8 cellular contexts compared by ENCODE assay signal in the genomic region with DNA sequence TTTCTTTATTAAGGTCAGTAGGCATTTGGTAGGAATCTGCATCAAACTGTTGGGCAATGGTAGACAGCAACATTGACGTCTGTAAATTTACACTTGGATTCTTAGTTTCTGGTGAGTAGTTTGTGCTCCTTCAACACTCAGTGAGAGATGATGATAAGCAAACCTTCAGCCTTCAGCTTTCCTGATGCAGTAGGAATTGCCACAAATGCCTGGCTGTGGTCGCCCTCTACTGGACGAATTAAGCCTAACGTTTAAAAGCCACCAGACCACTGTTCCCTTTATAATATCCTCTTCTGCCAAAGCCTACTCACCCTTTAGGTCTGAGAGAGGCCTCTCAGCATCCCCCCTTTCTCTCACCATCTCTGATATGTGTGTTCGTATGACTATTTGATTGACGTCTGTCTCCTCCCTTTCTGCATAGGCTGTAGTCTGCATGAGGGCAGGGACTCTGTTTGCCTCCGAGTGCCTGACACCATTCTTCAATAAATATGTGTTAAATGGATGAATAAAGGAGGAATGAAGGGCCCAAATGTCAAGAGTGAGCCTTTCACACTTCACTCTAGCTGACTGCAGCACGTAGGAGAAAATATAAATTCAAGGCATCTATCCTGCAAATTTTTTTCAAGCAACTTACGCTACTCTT. TPM values are rescaled to one million over a fixed set of nuclear protein-coding genes. Genes with fewer than 3 reads are reported as not detected.
DNase-seq lines count a peak whose midpoint lies in the region; TF ChIP-seq lines count a peak whose summit lies in the region.
"Had no signal": no experiment of that assay in that cellular context is flagged by ENCODE, and none has a peak within 500 bp of the region (broad histone marks: within the 10 kb centered on the region; RNA-seq: fewer than 3 reads in every experiment).

No MANE protein-coding gene starts in this region.

- DNase-seq in HFF-Myc (ENCODE audit: extremely low read depth, low read depth) (peak; percentile 56), NCI-H1092 (lab: John Stamatoyannopoulos, UW) (peak; percentile 36), astrocyte of the cerebellum (ENCODE audit: low read depth) (peak; percentile 58), hypothalamus (lab: John Stamatoyannopoulos, UW) (peak in 41 of 51 donors; percentile 0 to 79 (median 37)), spleen (peak; percentile 78)
- peak; percentile 27 for DNase-seq in T-helper 2 cell treated with Interferon-gamma antibody and Interleukin-4, amounts not matched to agents 5 μg/mL and 100 μg/mL, for 36 hours (ENCODE audit: low spot score)

- no peak overlapping the region for H3K27ac Mint-ChIP-seq in T-helper 2 cell treated with Interferon-gamma antibody and Interleukin-4, amounts not matched to agents 5 μg/mL and 100 μg/mL, for 36 hours

- in situ Hi-C loops in astrocyte of the cerebellum (cut with HindIII; ENCODE audit: low sequenced_read_pairs) = no loop called here

- WGBS in spleen, 5 donors = 25 to 30% (median 27%) methylated on average over 9 of the region's 9 CpGs

- intact Hi-C loops in spleen (cut with DNase I; ENCODE audit: low total_unique reads) = no loop called here

- H3K4me3 ChIP-seq in HFF-Myc (replicated peaks; ENCODE audit: low read depth, low read length) (no peak overlapping the region), astrocyte of the cerebellum (ENCODE audit: low read depth, low read length) (no peak overlapping the region), spleen (no peak overlapping the region)

- peaks cover 2% of the 10 kb centered on the region for H3K4me1 Mint-ChIP-seq in T-helper 2 cell treated with Interferon-gamma antibody and Interleukin-4, amounts not matched to agents 5 μg/mL and 100 μg/mL, for 36 hours (ENCODE audit: low read depth)

- H3K4me3 Mint-ChIP-seq in T-helper 2 cell treated with Interferon-gamma antibody and Interleukin-4, amounts not matched to agents 5 μg/mL and 100 μg/mL, for 36 hours = no peak overlapping the region

- H3K9me3 ChIP-seq in spleen = no peaks in the 10 kb centered on the region

- H3K27me3 Mint-ChIP-seq in T-helper 2 cell treated with Interferon-gamma antibody and Interleukin-4, amounts not matched to agents 5 μg/mL and 100 μg/mL, for 36 hours (ENCODE audit: low read depth) = peaks cover 4% of the 10 kb centered on the region

- H3K9me3 Mint-ChIP-seq in T-helper 2 cell treated with Interferon-gamma antibody and Interleukin-4, amounts not matched to agents 5 μg/mL and 100 μg/mL, for 36 hours = no peaks in the 10 kb centered on the region

- peak; percentile 90 for TF ChIP-seq CTCF in GM12873 (IDR thresholded peaks at IDR 0.05; ENCODE audit: insufficient read depth, low read depth, low read length, missing control alignments)
- peak; percentile 39 for TF ChIP-seq CTCF in HFF-Myc (IDR thresholded peaks at IDR 0.05; ENCODE audit: low read depth, low read length, missing control alignments)
- peak; percentile 35 for TF ChIP-seq CTCF in astrocyte of the cerebellum (IDR thresholded peaks at IDR 0.05; ENCODE audit: low read depth, low read length, missing control alignments)
- TF ChIP-seq CTCF in spleen (IDR thresholded peaks at IDR 0.05 in 8 of 11, conservative IDR thresholded peaks at IDR 0.05 in 3 of 11) = peak; percentile 42 to 81 (median 71)

- H3K4me1 ChIP-seq in spleen = peaks cover 0 to 7% (median 0%) of the 10 kb centered on the region in 6 donors

- no peaks in the 10 kb centered on the region for H3K36me3 ChIP-seq in spleen

- H3K27me3 ChIP-seq in spleen (replicated peaks in 1 of 7) = peaks cover 0 to 13% (median 0%) of the 10 kb centered on the region in 7 donors

- no peak overlapping the region for H3K27ac ChIP-seq in spleen

- no peak for TF ChIP-seq POLR2A in spleen (IDR thresholded peaks at IDR 0.05)

- no peaks in the 10 kb centered on the region for H3K36me3 Mint-ChIP-seq in T-helper 2 cell treated with Interferon-gamma antibody and Interleukin-4, amounts not matched to agents 5 μg/mL and 100 μg/mL, for 36 hours (ENCODE audit: low read depth)

RNA-seq across cellular contexts. Expression of a gene that starts 47.0 kb away (rescaled TPM):
- 10 to 100 TPM; 14.8 to 24.3 (median 18.9) TPM for total RNA-seq in spleen
- polyA plus RNA-seq in spleen = 1 to 10 TPM; 2.4 to 2.6 (median 2.4) TPM

RNA-seq across cellular contexts. Expression of a gene that starts 52.0 kb away (rescaled TPM):
- total RNA-seq in spleen = not detected
- polyA plus RNA-seq in spleen = not detected
- total RNA-seq: skeletal muscle tissue had no signal

RNA-seq across cellular contexts. Expression of a gene that starts 57.3 kb away (rescaled TPM):
- total RNA-seq in spleen = not detected
- polyA plus RNA-seq in spleen = not detected
- total RNA-seq: skeletal muscle tissue had no signal

Comparison
In these comparisons a context has a peak if more than half of its experiments do, and no peak if none do; other contexts are left out.
1. CTCF ChIP-seq: peak in every context shown above with its lines; median percentile 90 in GM12873; 71 in spleen; 39 in HFF-Myc; 35 in astrocyte of the cerebellum.
2. DNase-seq: peak in every context shown above with its lines; median percentile 78 in spleen; 58 in astrocyte of the cerebellum; 56 in HFF-Myc; 37 in hypothalamus; 36 in NCI-H1092; 27 in T-helper 2 cell treated with Interferon-gamma antibody and Interleukin-4, amounts not matched to agents 5 μg/mL and 100 μg/mL, for 36 hours.